In the genomic region with DNA sequence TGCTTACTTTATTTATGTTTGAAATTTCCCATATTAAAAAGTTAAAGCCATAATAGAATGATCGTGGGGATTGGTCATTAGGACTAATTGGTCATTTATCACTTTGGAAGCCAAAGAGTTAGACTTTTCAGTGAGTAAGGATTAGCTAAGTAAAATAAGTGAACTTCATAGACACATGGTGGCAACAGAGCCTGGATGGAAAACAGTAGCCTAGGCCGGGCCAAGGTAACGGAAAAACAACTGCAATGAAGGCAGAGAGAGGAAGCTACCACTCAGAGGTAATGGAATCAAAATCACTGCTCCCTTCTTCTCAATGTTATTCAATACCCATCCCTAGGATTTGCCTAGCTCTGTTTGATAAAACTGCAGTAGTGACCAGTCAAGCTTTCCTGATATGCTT, we compare ENCODE assay signal across 30 cellular contexts. TPM values are rescaled to one million over a fixed set of nuclear protein-coding genes. Genes with fewer than 3 reads are reported as not detected.
"Had no signal": no experiment of that assay in that cellular context is flagged by ENCODE, and none has a peak within 500 bp of the region (broad histone marks: within the 10 kb centered on the region; RNA-seq: fewer than 3 reads in every experiment).

No MANE protein-coding gene starts in this region.

- H3K27me3 ChIP-seq: stomach, suprapubic skin, testis, thyroid gland, tibial artery, tibial nerve, upper lobe of left lung, uterus, vagina had no signal

- H3K27ac ChIP-seq: stomach, suprapubic skin, testis, thoracic aorta, thyroid gland, tibial artery, tibial nerve, transverse colon, upper lobe of left lung, upper lobe of right lung, uterus, vagina had no signal

- H3K4me1 ChIP-seq: stomach, suprapubic skin, testis, thyroid gland, tibial artery, tibial nerve, transverse colon, upper lobe of left lung, upper lobe of right lung, uterus, vagina had no signal

- H3K36me3 ChIP-seq: stomach, suprapubic skin, thoracic aorta, thyroid gland, tibial artery, tibial nerve, transverse colon, upper lobe of left lung, upper lobe of right lung, uterus, vagina had no signal

- H3K4me1 Mint-ChIP-seq: stimulated activated effector memory CD8-positive, alpha-beta T cell treated with anti-CD3 and anti-CD28 coated beads, Interleukin-12 subunit alpha, Interleukin-12 subunit beta, amount 100 ng/mL, for 72 hours; stimulated activated naive CD8-positive, alpha-beta T cell treated with anti-CD3 and anti-CD28 coated beads, Interleukin-15, amount 100 ng/mL, for 72 hours had no signal

- H3K4me3 ChIP-seq: stomach, suprapubic skin, testis, thoracic aorta, thyroid gland, tibial artery, tibial nerve, transverse colon, upper lobe of left lung, upper lobe of right lung, uterus, vagina had no signal

- DNase-seq: stimulated activated CD4-positive, alpha-beta T cell treated with anti-CD3 and anti-CD28 coated beads, Interleukin-2, amount 100 ng/mL, for 48 hours; stimulated activated CD4-positive, alpha-beta T cell treated with anti-CD3 and anti-CD28 coated beads, Interleukin-4, amount 100 ng/mL, for 1 hour; stimulated activated CD4-positive, alpha-beta T cell treated with anti-CD3 and anti-CD28 coated beads, Interleukin-4, amount 100 ng/mL, for 24 hours; stimulated activated CD4-positive, alpha-beta T cell treated with anti-CD3 and anti-CD28 coated beads, Interleukin-4, amount 100 ng/mL, for 4 hours; stimulated activated CD8-positive, alpha-beta memory T cell treated with anti-CD3 and anti-CD28 coated beads, Interleukin-4, amount 100 ng/mL, for 48 hours; stimulated activated naive B cell treated with anti-CD40 and anti-IgM and Interleukin-4, amounts not matched to agents 10 μg/mL and 1 μg/mL and 100 μg/mL, for 72 hours; stimulated activated naive CD4-positive, alpha-beta T cell; stimulated activated naive CD4-positive, alpha-beta T cell treated with Interleukin-2 at 50 U/mL for 16 hours; stimulated activated naive CD8-positive, alpha-beta T cell treated with anti-CD3 and anti-CD28 coated beads, Interleukin-15, amount 100 ng/mL, for 72 hours; stimulated activated naive CD8-positive, alpha-beta T cell treated with anti-CD3 and anti-CD28 coated beads, Interleukin-15, Interleukin-2, amounts not matched to agents 100 U/mL and 50 U/mL, for 24 hours; stomach; substantia nigra; testis; thyroid gland; tibial artery; transverse colon; upper lobe of left lung; upper lobe of right lung; uterus had no signal

- H3K27ac Mint-ChIP-seq: stimulated activated effector memory CD8-positive, alpha-beta T cell treated with anti-CD3 and anti-CD28 coated beads, Interleukin-12 subunit alpha, Interleukin-12 subunit beta, amount 100 ng/mL, for 72 hours; stimulated activated memory B cell treated with anti-CD40 and anti-IgM and Interleukin-4, amounts not matched to agents 10 μg/mL and 1 μg/mL and 100 μg/mL, for 72 hours; stimulated activated naive B cell treated with anti-CD40 and anti-IgM and Interleukin-4, amounts not matched to agents 10 μg/mL and 1 μg/mL and 100 μg/mL, for 72 hours; stimulated activated naive CD8-positive, alpha-beta T cell treated with anti-CD3 and anti-CD28 coated beads, Interleukin-15, amount 100 ng/mL, for 72 hours; type B pancreatic cell had no signal

- ATAC-seq: stimulated activated effector memory CD8-positive, alpha-beta T cell treated with anti-CD3 and anti-CD28 coated beads, Interleukin-12 subunit alpha, Interleukin-12 subunit beta, amount 100 ng/mL, for 72 hours; stimulated activated memory B cell treated with anti-CD40 and anti-IgM and Interleukin-4, amounts not matched to agents 10 μg/mL and 1 μg/mL and 100 μg/mL, for 72 hours; stimulated activated naive B cell treated with anti-CD40 and anti-IgM and Interleukin-4, amounts not matched to agents 10 μg/mL and 1 μg/mL and 100 μg/mL, for 72 hours; stimulated activated naive CD8-positive, alpha-beta T cell treated with anti-CD3 and anti-CD28 coated beads, Interleukin-15, amount 100 ng/mL, for 72 hours; stimulated activated naive CD8-positive, alpha-beta T cell treated with anti-CD3 and anti-CD28 coated beads, Interleukin-15, Interleukin-2, amounts not matched to agents 100 U/mL and 50 U/mL, for 24 hours; upper lobe of right lung had no signal

- H3K9me3 Mint-ChIP-seq: stimulated activated effector memory CD8-positive, alpha-beta T cell treated with anti-CD3 and anti-CD28 coated beads, Interleukin-12 subunit alpha, Interleukin-12 subunit beta, amount 100 ng/mL, for 72 hours; stimulated activated memory B cell treated with anti-CD40 and anti-IgM and Interleukin-4, amounts not matched to agents 10 μg/mL and 1 μg/mL and 100 μg/mL, for 72 hours; stimulated activated naive B cell treated with anti-CD40 and anti-IgM and Interleukin-4, amounts not matched to agents 10 μg/mL and 1 μg/mL and 100 μg/mL, for 72 hours; stimulated activated naive CD8-positive, alpha-beta T cell treated with anti-CD3 and anti-CD28 coated beads, Interleukin-15, amount 100 ng/mL, for 72 hours; stimulated activated naive CD8-positive, alpha-beta T cell treated with anti-CD3 and anti-CD28 coated beads, Interleukin-15, Interleukin-2, amounts not matched to agents 100 ng/mL and 50 ng/mL, for 24 hours; type B pancreatic cell had no signal

- H3K4me3 Mint-ChIP-seq: stimulated activated effector memory CD8-positive, alpha-beta T cell treated with anti-CD3 and anti-CD28 coated beads, Interleukin-12 subunit alpha, Interleukin-12 subunit beta, amount 100 ng/mL, for 72 hours; stimulated activated memory B cell treated with anti-CD40 and anti-IgM and Interleukin-4, amounts not matched to agents 10 μg/mL and 1 μg/mL and 100 μg/mL, for 72 hours; stimulated activated naive B cell treated with anti-CD40 and anti-IgM and Interleukin-4, amounts not matched to agents 10 μg/mL and 1 μg/mL and 100 μg/mL, for 72 hours; stimulated activated naive CD8-positive, alpha-beta T cell treated with anti-CD3 and anti-CD28 coated beads, Interleukin-15, amount 100 ng/mL, for 72 hours; stimulated activated naive CD8-positive, alpha-beta T cell treated with anti-CD3 and anti-CD28 coated beads, Interleukin-15, Interleukin-2, amounts not matched to agents 100 ng/mL and 50 ng/mL, for 24 hours; type B pancreatic cell had no signal

- H3K9me3 ChIP-seq: stomach, suprapubic skin, testis, thoracic aorta, thyroid gland, tibial artery, tibial nerve, transverse colon, upper lobe of left lung, upper lobe of right lung, uterus, vagina had no signal

- H3K36me3 Mint-ChIP-seq: stimulated activated effector memory CD8-positive, alpha-beta T cell treated with anti-CD3 and anti-CD28 coated beads, Interleukin-12 subunit alpha, Interleukin-12 subunit beta, amount 100 ng/mL, for 72 hours; stimulated activated memory B cell treated with anti-CD40 and anti-IgM and Interleukin-4, amounts not matched to agents 10 μg/mL and 1 μg/mL and 100 μg/mL, for 72 hours; stimulated activated naive B cell treated with anti-CD40 and anti-IgM and Interleukin-4, amounts not matched to agents 10 μg/mL and 1 μg/mL and 100 μg/mL, for 72 hours; type B pancreatic cell had no signal

RNA-seq across cellular contexts. Expression of a gene that starts 4.1 kb away (rescaled TPM):
- total RNA-seq: subcutaneous adipose tissue, suprapubic skin, testis, thoracic aorta, thyroid gland, upper lobe of right lung, ureter, urinary bladder, uterus, vagina had no signal
- polyA plus RNA-seq: urinary bladder had no signal
